In genomic region chr1:61051455-61052392, GRCh38 we compare ENCODE assay signal across 8 cellular contexts. TPM values are rescaled to one million over a fixed set of nuclear protein-coding genes. Genes with fewer than 3 reads are reported as not detected.
DNase-seq lines count a peak whose midpoint lies in the region; ATAC-seq and TF ChIP-seq lines count a peak whose summit lies in the region.

No MANE protein-coding gene starts in this region.

- CTCF ChIA-PET in Panc1 (lab: Charles Lee): no interaction called here

- peaks cover 68 to 81% (median 79%) of the 10 kb centered on the region in 11 experiments for H3K27me3 ChIP-seq in BLaER1 treated with 17β-estradiol and CSF1 and Interleukin-3, amounts not matched to agents 10 nM and 100 nM
- H3K27me3 ChIP-seq in Panc1 (ENCODE audit: control insufficient read depth, insufficient read depth, low read length): no peaks in the 10 kb centered on the region
- H3K27me3 ChIP-seq in esophagus muscularis mucosa: no peaks in the 10 kb centered on the region

- H3K27ac ChIP-seq in BLaER1 treated with 17β-estradiol and CSF1 and Interleukin-3, amounts not matched to agents 10 nM and 100 nM: no peak overlapping the region
- H3K27ac ChIP-seq in Panc1 (ENCODE audit: low read length): peak overlapping the region; percentile 57; the same call in 1 of the 2 replicates
- peak overlapping the region; percentile 93 to 99 (median 98) for H3K27ac ChIP-seq in esophagus muscularis mucosa (replicated peaks in 1 of 4)

- no peak overlapping the region for H3K9ac ChIP-seq in BLaER1 treated with 17β-estradiol and CSF1 and Interleukin-3, amounts not matched to agents 10 nM and 100 nM

- H3K4me3 ChIP-seq in BLaER1 treated with 17β-estradiol and CSF1 and Interleukin-3, amounts not matched to agents 10 nM and 100 nM: peak overlapping the region in 6 of 10 experiments; percentile 67 to 82 (median 78); a peak in 6 of 20 replicates
- H3K4me3 ChIP-seq in Panc1 (ENCODE audit: low read depth in 2 of 2, low read length in 2 of 2) (peak overlapping the region; percentile 70 to 76), esophagus muscularis mucosa (peak overlapping the region; percentile 74 to 91 (median 84))

- H3K4me1 Mint-ChIP-seq in nephron progenitor cell: peaks cover 19% of the 10 kb centered on the region

- no peak for TF ChIP-seq EP300 in esophagus muscularis mucosa (IDR thresholded peaks at IDR 0.05)

- H4K20me1 ChIP-seq in BLaER1 treated with 17β-estradiol and CSF1 and Interleukin-3, amounts not matched to agents 10 nM and 100 nM: peaks cover 0 to 61% (median 47%) of the 10 kb centered on the region in 11 experiments; a peak in 18 of 22 replicates

- peak overlapping the region; percentile 81 for H3K4me3 Mint-ChIP-seq in nephron progenitor cell

- no peak for TF ChIP-seq CTCF in Panc1 (IDR thresholded peaks at IDR 0.05)
- no peak for TF ChIP-seq CTCF in esophagus muscularis mucosa (IDR thresholded peaks at IDR 0.05)
- TF ChIP-seq CTCF in nephron progenitor cell (IDR thresholded peaks at IDR 0.05): no peak

- BruUV-seq in Panc1 (replicated peaks; lab: Mats Ljungman, UMichigan): no TSS peak

- H3K27me3 Mint-ChIP-seq in nephron progenitor cell (ENCODE audit: low read depth, poor library complexity): peaks cover 69% of the 10 kb centered on the region

- in situ Hi-C loops in Panc1 (cut with HindIII; ENCODE audit: low pct_unique_long_range_greater_than_20kb, low sequenced_read_pairs): no loop called here

- WGBS in esophagus muscularis mucosa: 44% methylated on average over 26 of the region's 26 CpGs

- H3K4me1 ChIP-seq in BLaER1 treated with 17β-estradiol and CSF1 and Interleukin-3, amounts not matched to agents 10 nM and 100 nM: peaks cover 16 to 30% (median 20%) of the 10 kb centered on the region in 10 experiments
- H3K4me1 ChIP-seq in Panc1 (ENCODE audit: control insufficient read depth, insufficient read depth, low read length) (peaks cover 42% of the 10 kb centered on the region), esophagus muscularis mucosa (peaks cover 35 to 65% (median 64%) of the 10 kb centered on the region in 4 donors)

- no peaks in the 10 kb centered on the region for H3K9me3 Mint-ChIP-seq in nephron progenitor cell

- H3K36me3 ChIP-seq in BLaER1 treated with 17β-estradiol and CSF1 and Interleukin-3, amounts not matched to agents 10 nM and 100 nM: no peaks in the 10 kb centered on the region
- H3K36me3 ChIP-seq in Panc1 (ENCODE audit: control insufficient read depth, insufficient read depth, low read length) (no peaks in the 10 kb centered on the region), esophagus muscularis mucosa (no peaks in the 10 kb centered on the region)

- no peak for DNase-seq in Panc1 (ENCODE audit: low read depth, low spot score)
- DNase-seq in esophagus muscularis mucosa (ENCODE audit: extremely low spot score): no peak
- DNase-seq in nephron progenitor cell: peak; percentile 20
- DNase-seq in stimulated activated CD4-positive, alpha-beta T cell treated with anti-CD3 and anti-CD28 coated beads, Interleukin-2, amount 100 ng/mL, for 24 hours: no peak
- DNase-seq in NCI-H774 (lab: John Stamatoyannopoulos, UW): no peak
- no peak for DNase-seq in middle frontal gyrus (ENCODE audit: extremely low spot score, low spot score)
- DNase-seq in foreskin melanocyte: no peak

- POLR2A ChIA-PET in Panc1 (lab: Charles Lee): no interaction called here

- ATAC-seq in Panc1: no peak

- no peak for TF ChIP-seq POLR2A in esophagus muscularis mucosa (IDR thresholded peaks at IDR 0.05; ENCODE audit: low read depth)

- no peak overlapping the region for H3K27ac Mint-ChIP-seq in nephron progenitor cell

- H3K36me3 Mint-ChIP-seq in nephron progenitor cell (ENCODE audit: low read depth): no peaks in the 10 kb centered on the region

- peak overlapping the region in 3 of 11 experiments; percentile 93 to 99 (median 98); a peak in 2 of 22 replicates for H3K4me2 ChIP-seq in BLaER1 treated with 17β-estradiol and CSF1 and Interleukin-3, amounts not matched to agents 10 nM and 100 nM

- intact Hi-C loops in Panc1 (cut with micrococcal nuclease; ENCODE audit: unreplicated experiment): loop anchor here (10.0 kb wide), 1 partner anchor 403 kb away; no protein-coding TSS in a partner anchor
- intact Hi-C loops in esophagus muscularis mucosa (cut with DNase I): loop anchor here (2.0 to 10.0 kb wide), 4 partner anchors 133 to 401 kb away; no protein-coding TSS in a partner anchor

- 0 out of 22 replicates have a peak, but pooled peaks cover 0 to under 1% (median 0%) of the 10 kb centered on the region in 11 experiments for H3K9me3 ChIP-seq in BLaER1 treated with 17β-estradiol and CSF1 and Interleukin-3, amounts not matched to agents 10 nM and 100 nM (replicated peaks in 1 of 11)
- no peaks in the 10 kb centered on the region for H3K9me3 ChIP-seq in Panc1 (ENCODE audit: control insufficient read depth, insufficient read depth, low read depth, low read length)
- no peaks in the 10 kb centered on the region for H3K9me3 ChIP-seq in esophagus muscularis mucosa

RNA-seq across cellular contexts. Expression of gene NFIA, which starts 30.6 kb away (rescaled TPM):
- 20.9 TPM for total RNA-seq in Panc1 (2021; ENCODE audit: unreplicated experiment)
- polyA plus RNA-seq in Panc1 (2012; ENCODE audit: insufficient read length): 6.6 TPM
- total RNA-seq in esophagus muscularis mucosa: 100 to 1,000 TPM; 134 to 183 (median 148) TPM

Comparison
In these comparisons a context has a peak if more than half of its experiments do, and no peak if none do; other contexts are left out.
1. H3K27ac ChIP-seq: peak in Panc1 (single experiment) and esophagus muscularis mucosa (4 of 4); none in BLaER1 treated with 17β-estradiol and CSF1 and Interleukin-3, amounts not matched to agents 10 nM and 100 nM (0 of 11).
2. Peak in every context shown above with its lines, with median percentiles within 50 percentile points of each other: H3K4me3 ChIP-seq.